23 cellular contexts compared by ENCODE assay signal in genomic region chr18:26806224-26806623, GRCh38. TPM values are rescaled to one million over a fixed set of nuclear protein-coding genes. Genes with fewer than 3 reads are reported as not detected.
DNase-seq lines count a peak whose midpoint lies in the region; ATAC-seq, FAIRE-seq and TF ChIP-seq lines count a peak whose summit lies in the region.
"Had no signal": no experiment of that assay in that cellular context is flagged by ENCODE, and none has a peak within 500 bp of the region (broad histone marks: within the 10 kb centered on the region; RNA-seq: fewer than 3 reads in every experiment).

No MANE protein-coding gene starts in this region.

- H2AK5ac ChIP-seq in H1 (ENCODE audit: low read depth, low read length): no peak overlapping the region

- no peak for TF ChIP-seq POLR2A in H1 (IDR thresholded peaks at IDR 0.05; ENCODE audit: control extremely low read depth in 1 of 2, low read depth in 2 of 2, low read length in 2 of 2)

- no peak overlapping the region for H3K18ac ChIP-seq in H1 (ENCODE audit: extremely low read depth, low read length)

- CTCF ChIA-PET in H1 (lab: Charles Lee; ENCODE audit: partially characterized antibody): interaction anchor here (1.2 to 5.2 kb wide), 5 partner anchors 35 to 720 kb away, joined by 3 to 26 read pairs (median 5); no protein-coding TSS in a partner anchor

- H4K20me1 ChIP-seq in H1 (replicated peaks in 1 of 2; ENCODE audit: control insufficient read depth in 1 of 2, insufficient read depth in 2 of 2, low read length in 2 of 2): no peaks in the 10 kb centered on the region

- no peak overlapping the region for H3K23ac ChIP-seq in H1 (ENCODE audit: insufficient read length)

- H2BK20ac ChIP-seq in H1 (ENCODE audit: low read length): no peak overlapping the region

- no peak for TF ChIP-seq RAD21 in H1 (IDR thresholded peaks at IDR 0.05 in 1 of 2, conservative IDR thresholded peaks at IDR 0.05 in 1 of 2; ENCODE audit: low read depth in 2 of 2, low read length in 2 of 2)

- no peaks in the 10 kb centered on the region for H3K79me1 ChIP-seq in H1 (ENCODE audit: low read depth, low read length)

- no peaks in the 10 kb centered on the region; a peak in 1 of 7 replicates for H3K27me3 ChIP-seq in H1 (replicated peaks in 1 of 4; ENCODE audit: control insufficient read depth in 3 of 4, extremely low read depth in 1 of 4, insufficient read depth in 3 of 4, low read length in 3 of 4)
- H3K27me3 ChIP-seq: BE2C had no signal

- 0 out of 2 replicates have a peak overlapping the region, but pooled peaks have one; percentile 15 for H2AFZ ChIP-seq in H1 (ENCODE audit: low read length)

- H3K79me2 ChIP-seq in H1 (ENCODE audit: control insufficient read depth in 1 of 2, insufficient read depth in 2 of 2, low read length in 2 of 2): no peaks in the 10 kb centered on the region

- no peaks in the 10 kb centered on the region for H3K9me3 ChIP-seq in H1 (ENCODE audit: insufficient read depth in 2 of 2, low read depth in 1 of 2, low read length in 1 of 2)
- H3K9me3 ChIP-seq: BE2C, SJSA1 had no signal

- peak; percentile 58 for ATAC-seq in HG02759 (IDR thresholded peaks at IDR 0.05; ENCODE audit: unreplicated experiment)
- ATAC-seq: T-helper 17 cell had no signal

- 93% methylated on average over 1 of the region's 1 CpG; no CpG with 5 or more reads in 1 of the 2 experiments for WGBS in H1 (ENCODE audit: extremely low coverage in 1 of 2, insufficient coverage in 1 of 2, insufficient read length in 1 of 2, insufficient replicate concordance in 2 of 2, low coverage in 1 of 2, low lambda C conversion rate in 2 of 2, missing lambda C conversion rate in 1 of 2), 2 experiments

- FAIRE-seq in H1 (lab: Jason Lieb, UNC): peak; percentile 13
- FAIRE-seq: G401.6, GM19239 had no signal

- H3K23me2 ChIP-seq in H1 (ENCODE audit: low read depth, low read length): no peaks in the 10 kb centered on the region; the same call in 1 of the 2 replicates

- H3K4me3 ChIP-seq in H1 (ENCODE audit: extremely low read depth in 1 of 4, insufficient read depth in 2 of 4, low read depth in 3 of 4, low read length in 4 of 4): no peak overlapping the region
- H3K4me3 ChIP-seq: SJSA1 had no signal

- H3K27ac ChIP-seq in H1 (ENCODE audit: low read depth, low read length): no peak overlapping the region
- H3K27ac ChIP-seq: SJSA1 had no signal

- no peak overlapping the region for H2BK120ac ChIP-seq in H1 (replicated peaks; ENCODE audit: low read depth, low read length)

- no peak overlapping the region for H2BK12ac ChIP-seq in H1 (ENCODE audit: low read depth, low read length)

- H4K8ac ChIP-seq in H1 (ENCODE audit: extremely low read depth, insufficient read depth, low read length): no peak overlapping the region

- H2BK15ac ChIP-seq in H1 (ENCODE audit: low read length): no peak overlapping the region

- H3K4ac ChIP-seq in H1 (replicated peaks; ENCODE audit: insufficient read length, low read depth, low read length): no peak overlapping the region

- H4K5ac ChIP-seq in H1 (ENCODE audit: insufficient read length, low read depth, low read length): no peak overlapping the region

- H3K36me3 ChIP-seq in H1 (ENCODE audit: control insufficient read depth in 2 of 4, insufficient read depth in 4 of 4, low read length in 3 of 4): no peaks in the 10 kb centered on the region
- H3K36me3 ChIP-seq: BE2C, SJSA1 had no signal

- POLR2A ChIA-PET in H1 (lab: Charles Lee; ENCODE audit: partially characterized antibody): no interaction called here

- H2BK5ac ChIP-seq in H1 (ENCODE audit: low read depth, low read length): no peak overlapping the region

- H3K14ac ChIP-seq in H1 (ENCODE audit: insufficient read length): no peak overlapping the region

- no peak overlapping the region for H3K56ac ChIP-seq in H1 (replicated peaks; ENCODE audit: insufficient read length, low read depth, low read length)

- H3K4me1 ChIP-seq in H1 (replicated peaks in 1 of 4; ENCODE audit: control insufficient read depth in 3 of 4, insufficient read depth in 4 of 4, low read length in 3 of 4): no peaks in the 10 kb centered on the region
- H3K4me1 ChIP-seq: BE2C, SJSA1 had no signal

- DNase-seq in RPMI7951 (ENCODE audit: low read depth): peak; percentile 5
- DNase-seq in H1 (ENCODE audit: low read depth in 1 of 2, low spot score in 2 of 2): no peak
- no peak for DNase-seq in DMS79 treated with DMSO at 0.1 percent for 48 hours (lab: John Stamatoyannopoulos, UW)
- no peak for DNase-seq in C1 segment of cervical spinal cord (lab: John Stamatoyannopoulos, UW)
- no peak for DNase-seq in NCI-H2107 (lab: John Stamatoyannopoulos, UW)
- no peak for DNase-seq in stimulated activated CD4-positive, alpha-beta T cell treated with anti-CD3 and anti-CD28 coated beads, Interleukin-4, amount 100 ng/mL, for 24 hours
- DNase-seq: BE2C; CD4-positive, CD25-positive, alpha-beta regulatory T cell; DMS 273 treated with DMSO at 0.1 percent for 48 hours; DND-41; MM.1S; NCI-H1092; NCI-H1436; NCI-H1930; NCI-H2227 treated with DMSO at 0.1 percent for 48 hours; NCI-H510A; T-helper 17 cell had no signal

- no peak overlapping the region for H3K4me2 ChIP-seq in H1 (ENCODE audit: insufficient read depth in 1 of 2, low read depth in 2 of 2, low read length in 2 of 2)

- no peak for TF ChIP-seq EP300 in H1 (IDR thresholded peaks at IDR 0.05; ENCODE audit: borderline replicate concordance in 1 of 2, low read depth in 2 of 2, low read length in 2 of 2)

- H4K91ac ChIP-seq in H1 (replicated peaks; ENCODE audit: insufficient read length, low read length): no peak overlapping the region

- TF ChIP-seq CTCF in H1 (IDR thresholded peaks at IDR 0.05; ENCODE audit: control extremely low read depth in 1 of 3, insufficient read depth in 1 of 3, low read depth in 1 of 3, low read length in 3 of 3): no peak

- no peak overlapping the region for H3K9ac ChIP-seq in H1 (replicated peaks in 1 of 4; ENCODE audit: extremely low read depth in 1 of 4, low read depth in 3 of 4, low read length in 3 of 4)

TF ChIP-seq in H1, 55 proteins besides CTCF, POLR2A, EP300 and RAD21 (continues in another document):
- TF ChIP-seq TEAD4 (IDR thresholded peaks at IDR 0.05; ENCODE audit: low read depth, low read length) (peak; percentile 30; the same call in 1 of the 2 replicates), CEBPB (IDR thresholded peaks at IDR 0.05; ENCODE audit: low read depth, low read length) (no peak), NRF1 (IDR thresholded peaks at IDR 0.05; ENCODE audit: low read depth, low read length) (no peak), GTF2F1 (IDR thresholded peaks at IDR 0.05; ENCODE audit: borderline replicate concordance, low read depth, low read length) (no peak), CHD1 (IDR thresholded peaks at IDR 0.05; ENCODE audit: low read depth, low read length) (no peak), KDM1A (IDR thresholded peaks at IDR 0.05; ENCODE audit: borderline replicate concordance, low read length) (no peak), CHD2 (IDR thresholded peaks at IDR 0.05; ENCODE audit: low read length) (peak; percentile 48; the same call in 1 of the 2 replicates), SP4 (IDR thresholded peaks at IDR 0.05; ENCODE audit: low read length) (no peak), GABPA (IDR thresholded peaks at IDR 0.05; ENCODE audit: borderline replicate concordance, insufficient read depth, low read length) (no peak), SAP30 (IDR thresholded peaks at IDR 0.05; ENCODE audit: insufficient read depth, insufficient replicate concordance, low read length) (no peak), KDM4A (IDR thresholded peaks at IDR 0.05; ENCODE audit: low read depth, low read length, severe bottlenecking) (no peak)

RNA-seq across cellular contexts. Expression of gene AQP4, which starts 59.3 kb away (rescaled TPM):
- total RNA-seq in RPMI7951 (2014; rRNA removed; shearing (Covaris generic)): not detected in 2 replicates
- total RNA-seq in H1 (2021; fragmentation: NEBNext Ultra II Directional; extraction: Animal tissue kit (Norgen Biotek cat#: 25700)): 2.1 and 2.2 TPM in 2 replicates
- 0.96 and 2.8 TPM in 2 replicates for polyA plus RNA-seq in H1 (2011; rRNA removed)
- 1.3 TPM for polyA plus RNA-seq in H1 (2011; cell fraction: cytosol; rRNA removed)
- 3.0 TPM for polyA plus RNA-seq in H1 (2011; cell fraction: nucleus; rRNA removed)
- 0.43 to 1.4 TPM (median 0.84 TPM) in 4 replicates for polyA plus RNA-seq in H1 (2012, experiment 1 of 2)
- polyA plus RNA-seq in H1 (2012, experiment 2 of 2): 0.67 TPM
- polyA plus RNA-seq in H1 (2013, experiment 1 of 2): 1.6 TPM
- 1.3 TPM for polyA plus RNA-seq in H1 (2013, experiment 2 of 2)
- polyA minus RNA-seq in H1 (2011; rRNA and poly(A)+ RNA removed): 7.8 and 12.8 TPM in 2 replicates
- 1.5 TPM for polyA minus RNA-seq in H1 (2011; cell fraction: cytosol; rRNA and poly(A)+ RNA removed)
- polyA minus RNA-seq in H1 (2011; cell fraction: nucleus; rRNA and poly(A)+ RNA removed): 3.2 TPM
- total RNA-seq: A673; CD4-positive, CD25-positive, alpha-beta regulatory T cell; LHCN-M2; SJSA1; T-helper 17 cell had no signal
- polyA plus RNA-seq: CD4-positive, CD25-positive, alpha-beta regulatory T cell had no signal
